21 cellular contexts compared by ENCODE assay signal in the genomic region with DNA sequence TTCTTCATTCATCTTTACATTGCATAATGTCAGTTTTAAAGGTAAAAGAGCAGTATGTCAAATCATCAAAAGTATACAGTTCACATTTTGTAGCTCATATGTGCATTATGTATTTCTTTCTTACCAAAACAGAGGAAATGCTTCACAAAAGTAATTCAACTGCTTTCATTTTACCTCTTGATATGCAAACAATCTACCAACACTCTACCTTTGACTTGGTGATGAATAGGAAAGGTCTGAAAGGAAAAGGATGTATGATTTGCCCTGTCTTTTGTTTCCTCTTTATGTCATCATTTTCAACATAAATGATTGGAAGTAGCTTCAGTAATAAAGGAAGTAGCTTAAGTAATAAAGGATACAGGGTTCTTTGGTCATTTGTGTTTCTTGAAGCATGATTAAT.
A peak's percentile ranks its signal among the peaks of the same experiment; 100 is the strongest.
DNase-seq lines count a peak whose midpoint lies in the region; ATAC-seq, FAIRE-seq and TF ChIP-seq lines count a peak whose summit lies in the region.
"Had no signal": no experiment of that assay in that cellular context is flagged by ENCODE, and none has a peak within 500 bp of the region (broad histone marks: within the 10 kb centered on the region; RNA-seq: fewer than 3 reads in every experiment).

No MANE protein-coding gene starts in this region.

- peaks cover 26% of the 10 kb centered on the region for H3K36me3 Mint-ChIP-seq in GM23338 (ENCODE audit: low read depth)
- H3K36me3 Mint-ChIP-seq: IgD-negative memory B cell had no signal

- H3K9me2 ChIP-seq in GM23338 (ENCODE audit: insufficient read depth), result no peaks in the 10 kb centered on the region

- H4K91ac ChIP-seq in H1 (replicated peaks; ENCODE audit: insufficient read length, low read length), result no peak overlapping the region

- H3K79me1 ChIP-seq in H1 (ENCODE audit: low read depth, low read length), result no peaks in the 10 kb centered on the region

- no peaks in the 10 kb centered on the region for H3F3A ChIP-seq in GM23338 (replicated peaks; ENCODE audit: low read depth)

- H3K9me3 Mint-ChIP-seq in GM23338, result peaks cover 9% of the 10 kb centered on the region; the same call in 2 of the 3 replicates

- H3K18ac ChIP-seq in H1 (ENCODE audit: extremely low read depth, low read length), result no peak overlapping the region

- peak overlapping the region; percentile 82; the same call in 1 of the 2 replicates for H3K27ac Mint-ChIP-seq in GM23338
- H3K27ac Mint-ChIP-seq: CD4-positive, alpha-beta T cell; IgD-negative memory B cell had no signal

- no peaks in the 10 kb centered on the region for H3K23me2 ChIP-seq in H1 (ENCODE audit: low read depth, low read length)

- no peak overlapping the region for H2BK15ac ChIP-seq in H1 (ENCODE audit: low read length)

- peaks cover 24% of the 10 kb centered on the region for H3K4me1 ChIP-seq in GM23338 (ENCODE audit: insufficient read depth)
- H3K4me1 ChIP-seq in HUES64 (ENCODE audit: insufficient read depth, low read length), result peaks cover 27% of the 10 kb centered on the region
- H3K4me1 ChIP-seq in H1 (replicated peaks in 1 of 4; ENCODE audit: control insufficient read depth in 3 of 4, insufficient read depth in 4 of 4, low read length in 3 of 4), result peaks cover 0 to 7% (median 2%) of the 10 kb centered on the region in 4 experiments; a peak in 3 of 7 replicates
- H3K4me1 ChIP-seq in iPS-20b (ENCODE audit: insufficient read depth, low read length), result peaks cover 18% of the 10 kb centered on the region; the same call in 1 of the 2 replicates
- H3K4me1 ChIP-seq: A549, Caco-2, HAP-1 had no signal

- no peak overlapping the region for H2BK120ac ChIP-seq in H1 (replicated peaks; ENCODE audit: low read depth, low read length)

- no peak overlapping the region for H2BK5ac ChIP-seq in H1 (ENCODE audit: low read depth, low read length)

- no peak for TF ChIP-seq EP300 in H1 (IDR thresholded peaks at IDR 0.05; ENCODE audit: borderline replicate concordance in 1 of 2, low read depth in 2 of 2, low read length in 2 of 2)

- no peak overlapping the region for H3K4ac ChIP-seq in H1 (replicated peaks; ENCODE audit: insufficient read length, low read depth, low read length)

- no peak overlapping the region for H3K14ac ChIP-seq in H1 (ENCODE audit: insufficient read length)

- POLR2A ChIA-PET in H1 (lab: Charles Lee; ENCODE audit: partially characterized antibody), result interaction anchor here (1.2 kb wide), 1 partner anchor 15 kb away, joined by 3 read pairs; no protein-coding TSS in a partner anchor

- 0 out of 2 replicates have a peak, but pooled peaks cover 3% of the 10 kb centered on the region for H3K9me3 ChIP-seq in HUES64 (ENCODE audit: insufficient read depth, low read depth, low read length)
- peaks cover 0 to 4% of the 10 kb centered on the region in 2 experiments; a peak in 1 of 4 replicates for H3K9me3 ChIP-seq in H1 (ENCODE audit: insufficient read depth in 2 of 2, low read depth in 1 of 2, low read length in 1 of 2)
- H3K9me3 ChIP-seq in iPS-20b (ENCODE audit: insufficient read depth, low read depth, low read length), result no peaks in the 10 kb centered on the region; the same call in 1 of the 2 replicates
- H3K9me3 ChIP-seq in MG63, result no peaks in the 10 kb centered on the region
- H3K9me3 ChIP-seq in WERI-Rb-1 (ENCODE audit: severe bottlenecking), result no peaks in the 10 kb centered on the region
- H3K9me3 ChIP-seq: Caco-2, HAP-1 had no signal

- peak; percentile 36; the same call in 2 of the 3 replicates for ATAC-seq in GM23338
- ATAC-seq: A549, HepG2 had no signal

- H3K4me1 Mint-ChIP-seq in GM23338, result peaks cover 21% of the 10 kb centered on the region
- H3K4me1 Mint-ChIP-seq: IgD-negative memory B cell had no signal

- no peak overlapping the region for H4K5ac ChIP-seq in H1 (ENCODE audit: insufficient read length, low read depth, low read length)

- no peak overlapping the region for H2AK5ac ChIP-seq in H1 (ENCODE audit: low read depth, low read length)

- H4K20me1 ChIP-seq in GM23338 (replicated peaks; ENCODE audit: insufficient read depth) (no peaks in the 10 kb centered on the region), H1 (replicated peaks in 1 of 2; ENCODE audit: control insufficient read depth in 1 of 2, insufficient read depth in 2 of 2, low read length in 2 of 2) (no peaks in the 10 kb centered on the region)

- peaks cover 1% of the 10 kb centered on the region for H3K27me3 Mint-ChIP-seq in GM23338 (ENCODE audit: insufficient read depth, low read depth, poor library complexity)
- H3K27me3 Mint-ChIP-seq: CD4-positive, alpha-beta T cell; IgD-negative memory B cell had no signal

- TF ChIP-seq POLR2A in H1 (IDR thresholded peaks at IDR 0.05; ENCODE audit: control extremely low read depth in 1 of 2, low read depth in 2 of 2, low read length in 2 of 2), result no peak

- peak; percentile 9 for DNase-seq in GM23338 (ENCODE audit: low spot score)
- no peak for DNase-seq in H1 (ENCODE audit: low read depth in 1 of 2, low spot score in 2 of 2)
- no peak for DNase-seq in MG63
- no peak for DNase-seq in WERI-Rb-1
- no peak for DNase-seq in stimulated activated naive CD4-positive, alpha-beta T cell (lab: John Stamatoyannopoulos, UW)
- DNase-seq: AML-193; Caco-2; CD4-positive, alpha-beta T cell; GM23248 had no signal

- H3K4me3 ChIP-seq in GM23338 (no peak overlapping the region), HUES64 (ENCODE audit: low read length) (no peak overlapping the region), H1 (ENCODE audit: extremely low read depth in 1 of 4, insufficient read depth in 2 of 4, low read depth in 3 of 4, low read length in 4 of 4) (peak overlapping the region in 1 of 4 experiments; percentile 14; a peak in 1 of 8 replicates), iPS-20b (ENCODE audit: low read length) (peak overlapping the region; percentile 31; the same call in 1 of the 2 replicates), MG63 (no peak overlapping the region), WERI-Rb-1 (ENCODE audit: low read depth, low read length) (no peak overlapping the region)
- H3K4me3 ChIP-seq: A549, GM23248, HAP-1 had no signal

- no peak overlapping the region for H4K8ac ChIP-seq in H1 (ENCODE audit: extremely low read depth, insufficient read depth, low read length)

- no peak overlapping the region for H3K27ac ChIP-seq in GM23338 (ENCODE audit: low read depth)
- H3K27ac ChIP-seq in HUES64 (ENCODE audit: low read depth, low read length), result peak overlapping the region; percentile 68; the same call in 1 of the 2 replicates
- no peak overlapping the region for H3K27ac ChIP-seq in H1 (ENCODE audit: low read depth, low read length)
- peak overlapping the region; percentile 30 for H3K27ac ChIP-seq in iPS-20b (ENCODE audit: low read length)
- no peak overlapping the region for H3K27ac ChIP-seq in WERI-Rb-1
- H3K27ac ChIP-seq: 22Rv1, A549, C4-2B, GM23248 had no signal

- no peaks in the 10 kb centered on the region for H3K79me2 ChIP-seq in GM23338 (replicated peaks; ENCODE audit: insufficient read depth)
- H3K79me2 ChIP-seq in H1 (ENCODE audit: control insufficient read depth in 1 of 2, insufficient read depth in 2 of 2, low read length in 2 of 2), result no peaks in the 10 kb centered on the region

- H3K23ac ChIP-seq in H1 (ENCODE audit: insufficient read length), result no peak overlapping the region

- H3K9ac ChIP-seq in HUES64 (ENCODE audit: low read depth, low read length) (no peak overlapping the region), H1 (replicated peaks in 1 of 4; ENCODE audit: extremely low read depth in 1 of 4, low read depth in 3 of 4, low read length in 3 of 4) (no peak overlapping the region), iPS-20b (ENCODE audit: low read depth, low read length) (no peak overlapping the region; the same call in 1 of the 2 replicates)
- H3K9ac ChIP-seq: GM23248 had no signal

- no peak overlapping the region for H2BK12ac ChIP-seq in H1 (ENCODE audit: low read depth, low read length)

- CTCF ChIA-PET in H1 (lab: Charles Lee; ENCODE audit: partially characterized antibody), result no interaction called here

- H3K36me3 ChIP-seq in GM23338 (ENCODE audit: insufficient read depth) (no peaks in the 10 kb centered on the region), HUES64 (ENCODE audit: insufficient read depth, low read length) (no peaks in the 10 kb centered on the region), H1 (ENCODE audit: control insufficient read depth in 2 of 4, insufficient read depth in 4 of 4, low read length in 3 of 4) (no peaks in the 10 kb centered on the region; a peak in 2 of 8 replicates), iPS-20b (ENCODE audit: insufficient read depth, low read depth, low read length) (no peaks in the 10 kb centered on the region), MG63 (no peaks in the 10 kb centered on the region), WERI-Rb-1 (no peaks in the 10 kb centered on the region)
- H3K36me3 ChIP-seq: HAP-1 had no signal

- FAIRE-seq in H1 (lab: Jason Lieb, UNC), result no peak
- FAIRE-seq: A549, D721Med, G401.6, GM12891, GM18507, HepG2 had no signal

- H3K4me3 Mint-ChIP-seq in GM23338, result no peak overlapping the region
- H3K4me3 Mint-ChIP-seq: CD4-positive, alpha-beta T cell; IgD-negative memory B cell had no signal

- H2AFZ ChIP-seq in GM23338 (no peak overlapping the region), H1 (ENCODE audit: low read length) (no peak overlapping the region)
- H2AFZ ChIP-seq: GM23248 had no signal

- H3K27me3 ChIP-seq in GM23338 (ENCODE audit: insufficient read depth) (no peaks in the 10 kb centered on the region), HUES64 (ENCODE audit: insufficient read depth, low read length) (no peaks in the 10 kb centered on the region), H1 (replicated peaks in 1 of 4; ENCODE audit: control insufficient read depth in 3 of 4, extremely low read depth in 1 of 4, insufficient read depth in 3 of 4, low read length in 3 of 4) (no peaks in the 10 kb centered on the region; a peak in 1 of 7 replicates), iPS-20b (ENCODE audit: insufficient read depth, low read length) (no peaks in the 10 kb centered on the region), MG63 (no peaks in the 10 kb centered on the region), WERI-Rb-1 (ENCODE audit: insufficient read depth, low read depth, severe bottlenecking) (no peaks in the 10 kb centered on the region)

- no peak overlapping the region for H2BK20ac ChIP-seq in H1 (ENCODE audit: low read length)

- no peak for TF ChIP-seq RAD21 in H1 (IDR thresholded peaks at IDR 0.05 in 1 of 2, conservative IDR thresholded peaks at IDR 0.05 in 1 of 2; ENCODE audit: low read depth in 2 of 2, low read length in 2 of 2)

- H3K56ac ChIP-seq in H1 (replicated peaks; ENCODE audit: insufficient read length, low read depth, low read length), result no peak overlapping the region

- peak overlapping the region; percentile 27; the same call in 1 of the 2 replicates for H3K4me2 ChIP-seq in GM23338
- peak overlapping the region in 1 of 2 experiments; percentile 13; a peak in 1 of 4 replicates for H3K4me2 ChIP-seq in H1 (ENCODE audit: insufficient read depth in 1 of 2, low read depth in 2 of 2, low read length in 2 of 2)
- H3K4me2 ChIP-seq: A549 had no signal

- TF ChIP-seq CTCF in GM23338 (conservative IDR thresholded peaks at IDR 0.05; ENCODE audit: low read depth in 2 of 2) (no peak), H1 (IDR thresholded peaks at IDR 0.05; ENCODE audit: control extremely low read depth in 1 of 3, insufficient read depth in 1 of 3, low read depth in 1 of 3, low read length in 3 of 3) (no peak), WERI-Rb-1 (IDR thresholded peaks at IDR 0.05; ENCODE audit: low read depth, low read length) (no peak)

Comparison
In these comparisons a context has a peak if more than half of its experiments do, and no peak if none do; other contexts are left out.
1. H3K27ac ChIP-seq: peak in HUES64 (single experiment) and iPS-20b (single experiment); none in GM23338 (single experiment), H1 (single experiment) and WERI-Rb-1 (single experiment).